In genomic region chr17:42609814-42610801, GRCh38 we compare ENCODE assay signal across 7 cellular contexts. TPM values are rescaled to one million over a fixed set of nuclear protein-coding genes. Genes with fewer than 3 reads are reported as not detected.
DNase-seq lines count a peak whose midpoint lies in the region; ATAC-seq, FAIRE-seq and TF ChIP-seq lines count a peak whose summit lies in the region.
"Not testable (repeated sequence)": the region's sequence is repeated elsewhere in the genome, so short reads cannot be mapped to it uniquely, and the experiment has no call there.

No MANE protein-coding gene starts in this region.

- TF ChIP-seq CTCF in RWPE1 (conservative IDR thresholded peaks at IDR 0.05; ENCODE audit: low read depth); epithelial cell of esophagus (IDR thresholded peaks at IDR 0.05; ENCODE audit: insufficient read depth, low read depth, low read length, missing control alignments); left lung (IDR thresholded peaks at IDR 0.05); retinal pigment epithelial cell (conservative IDR thresholded peaks at IDR 0.05; ENCODE audit: low read depth, low read length): not testable (repeated sequence)

- H3K36me3 ChIP-seq in left lung: peaks cover 0 to 36% of the 10 kb centered on the region in 2 donors

- H3K4me3 ChIP-seq in epithelial cell of esophagus (ENCODE audit: low read length): peak overlapping the region; percentile 81
- peak overlapping the region; percentile 96 to 99 for H3K4me3 ChIP-seq in left lung
- peak overlapping the region; percentile 84 for H3K4me3 ChIP-seq in retinal pigment epithelial cell (ENCODE audit: low read length)

- peaks cover 12 to 46% of the 10 kb centered on the region in 2 donors for H3K4me1 ChIP-seq in left lung

- H3K27me3 ChIP-seq in left lung: not testable (repeated sequence)

- CTCF ChIA-PET in RWPE1 (lab: Yijun Ruan, JAX): interaction anchor here (1.7 to 2.4 kb wide), 2 partner anchors 8 to 70 kb away, joined by 7 to 11 read pairs; no protein-coding TSS in a partner anchor

- DNase-seq in GM12891 (ENCODE audit: insufficient read length, low spot score); retinal pigment epithelial cell (ENCODE audit: low read depth): not testable (repeated sequence)
- DNase-seq in RWPE1 (ENCODE audit: low spot score): peak; percentile 31
- DNase-seq in activated gamma-delta T cell treated with Interleukin-2 at 50 U/mL for 16 hours: peak; percentile 15
- DNase-seq in epithelial cell of esophagus (ENCODE audit: low read depth): peak; percentile 26
- DNase-seq in left lung: peak in 1 of 2 donors; percentile 83

- H3K9me3 ChIP-seq in left lung: not testable (repeated sequence)

- H3K27ac ChIP-seq in RWPE1 (peak overlapping the region; percentile 93), left lung (peak overlapping the region; percentile 80 to 93)

- ATAC-seq in HG03520 (IDR thresholded peaks at IDR 0.05; ENCODE audit: unreplicated experiment): peak; percentile 4
- peak; percentile 35 for ATAC-seq in left lung

- peak; percentile 91 for FAIRE-seq in GM12891 (lab: Jason Lieb, UNC)

- intact Hi-C loops in left lung (cut with DNase I): not testable (repeated sequence)

- POLR2A ChIA-PET in RWPE1 (lab: Yijun Ruan, JAX; ENCODE audit: low non-redundant PET): interaction anchor here (1.2 to 2.3 kb wide), 4 partner anchors 8 to 67 kb away, joined by 3 to 9 read pairs (median 4); partner anchors contain the start of gene PSMC3IP

- not testable (repeated sequence) for TF ChIP-seq POLR2A in GM12891 (IDR thresholded peaks at IDR 0.05; ENCODE audit: low read depth, low read length)

RNA-seq across cellular contexts. Expression of gene TUBG1, which starts 0.6 kb away (rescaled TPM):
- polyA plus RNA-seq in GM12891 (2012; ENCODE audit: low read depth, missing spikeins): 86.3 TPM
- total RNA-seq in left lung: 10 to 100 TPM; 42.6 to 63.2 TPM

RNA-seq across cellular contexts. Expression of gene RETREG3, which starts 0.9 kb away (rescaled TPM):
- polyA plus RNA-seq in GM12891 (2012; ENCODE audit: low read depth, missing spikeins): 13.2 TPM
- total RNA-seq in left lung: 10 to 100 TPM; 59.9 to 75.5 TPM

RNA-seq across cellular contexts. Expression of gene PSMC3IP, which starts 32.6 kb away (rescaled TPM):
- polyA plus RNA-seq in GM12891 (2012; ENCODE audit: low read depth, missing spikeins): 15.2 TPM
- total RNA-seq in left lung: 1 to 10 TPM; 6.5 to 7.7 TPM

RNA-seq across cellular contexts. Expression of gene MLX, which starts 43.2 kb away (rescaled TPM):
- polyA plus RNA-seq in GM12891 (2012; ENCODE audit: low read depth, missing spikeins): 30.3 TPM
- total RNA-seq in left lung: 10 to 100 TPM; 56.3 to 73.7 TPM

RNA-seq across cellular contexts. Expression of gene COASY, which starts 48.2 kb away (rescaled TPM):
- 61.8 TPM for polyA plus RNA-seq in GM12891 (2012; ENCODE audit: low read depth, missing spikeins)
- total RNA-seq in left lung: 100 to 1,000 TPM in 1 of 2 donors, 10 to 100 TPM in 1; 66.5 to 116 TPM
